Comparison of ENCODE assay signal across 8 cellular contexts in genomic region chr1:202274611-202275010, GRCh38.
DNase-seq lines count a peak whose midpoint lies in the region; ATAC-seq and TF ChIP-seq lines count a peak whose summit lies in the region.

No MANE protein-coding gene starts in this region.

- H3K4me1 ChIP-seq in OCI-LY3 (ENCODE audit: low read length): no peaks in the 10 kb centered on the region

- H3K4me3 Mint-ChIP-seq in activated T-helper 2 cell treated with anti-CD3 and anti-CD28 coated beads, Interferon-gamma antibody, Interleukin-2, Interleukin-4, amounts not matched to agents 10 μg/mL and 5 μg/mL and 100 μg/mL, durations not matched to agents 14 hours and 24 hours and 36 hours (ENCODE audit: low read depth): no peak overlapping the region

- H3K36me3 ChIP-seq in OCI-LY3 (replicated peaks; ENCODE audit: low read depth, low read length): no peaks in the 10 kb centered on the region

- peaks cover 14% of the 10 kb centered on the region for H3K27me3 Mint-ChIP-seq in activated T-helper 2 cell treated with anti-CD3 and anti-CD28 coated beads, Interferon-gamma antibody, Interleukin-2, Interleukin-4, amounts not matched to agents 10 μg/mL and 5 μg/mL and 100 μg/mL, durations not matched to agents 14 hours and 24 hours and 36 hours (ENCODE audit: low read depth)

- TF ChIP-seq CTCF in OCI-LY3 (IDR thresholded peaks at IDR 0.05; ENCODE audit: low read depth, low read length): peak; percentile 81

- H3K27me3 ChIP-seq in OCI-LY3 (ENCODE audit: low read depth, low read length): peaks cover 25% of the 10 kb centered on the region

- no peak overlapping the region for H3K27ac ChIP-seq in OCI-LY3 (ENCODE audit: low read length)

- intact Hi-C loops in activated T-helper 2 cell treated with anti-CD3 and anti-CD28 coated beads, Interferon-gamma antibody, Interleukin-2, Interleukin-4, amounts not matched to agents 10 μg/mL and 5 μg/mL and 100 μg/mL, durations not matched to agents 14 hours and 24 hours and 36 hours (cut with micrococcal nuclease): loop anchor here (1.0 kb wide), 1 partner anchor 41 kb away; no protein-coding TSS in a partner anchor

- H3K27ac Mint-ChIP-seq in activated T-helper 2 cell treated with anti-CD3 and anti-CD28 coated beads, Interferon-gamma antibody, Interleukin-2, Interleukin-4, amounts not matched to agents 10 μg/mL and 5 μg/mL and 100 μg/mL, durations not matched to agents 14 hours and 24 hours and 36 hours: no peak overlapping the region

- no peaks in the 10 kb centered on the region for H3K9me3 Mint-ChIP-seq in activated T-helper 2 cell treated with anti-CD3 and anti-CD28 coated beads, Interferon-gamma antibody, Interleukin-2, Interleukin-4, amounts not matched to agents 10 μg/mL and 5 μg/mL and 100 μg/mL, durations not matched to agents 14 hours and 24 hours and 36 hours

- no peaks in the 10 kb centered on the region for H3K36me3 Mint-ChIP-seq in activated T-helper 2 cell treated with anti-CD3 and anti-CD28 coated beads, Interferon-gamma antibody, Interleukin-2, Interleukin-4, amounts not matched to agents 10 μg/mL and 5 μg/mL and 100 μg/mL, durations not matched to agents 14 hours and 24 hours and 36 hours (ENCODE audit: low read depth)

- no peaks in the 10 kb centered on the region for H4K20me1 ChIP-seq in OCI-LY3 (ENCODE audit: insufficient read depth, low read length)

- no peaks in the 10 kb centered on the region for H3K4me1 Mint-ChIP-seq in activated T-helper 2 cell treated with anti-CD3 and anti-CD28 coated beads, Interferon-gamma antibody, Interleukin-2, Interleukin-4, amounts not matched to agents 10 μg/mL and 5 μg/mL and 100 μg/mL, durations not matched to agents 14 hours and 24 hours and 36 hours (ENCODE audit: low read depth)

- no peak overlapping the region for H3K9ac ChIP-seq in OCI-LY3 (ENCODE audit: low read length)

- no peaks in the 10 kb centered on the region for H3K9me3 ChIP-seq in OCI-LY3 (ENCODE audit: insufficient read depth, low read length)

- ATAC-seq in left lobe of liver (peak; percentile 63), GM19395 (IDR thresholded peaks at IDR 0.05; ENCODE audit: unreplicated experiment) (no peak)

- H2AFZ ChIP-seq in OCI-LY3 (ENCODE audit: low read depth, low read length): no peak overlapping the region

- DNase-seq in SKM-1 treated with dmso at 0.1 percent for 144 hours (lab: John Stamatoyannopoulos, UW; ENCODE audit: unreplicated experiment) (peak; percentile 10), SKM-1 (lab: John Stamatoyannopoulos, UW; ENCODE audit: unreplicated experiment) (no peak), left lobe of liver (ENCODE audit: low spot score) (peak; percentile 3), amygdala (lab: John Stamatoyannopoulos, UW) (no peak), D341Med (ENCODE audit: low spot score) (no peak)
- DNase-seq in activated T-helper 2 cell treated with anti-CD3 and anti-CD28 coated beads, Interferon-gamma antibody, Interleukin-2, Interleukin-4, amounts not matched to agents 10 μg/mL and 5 μg/mL and 100 μg/mL, durations not matched to agents 14 hours and 24 hours and 36 hours (ENCODE audit: low spot score): peak; percentile 21

- H3K4me3 ChIP-seq in OCI-LY3 (ENCODE audit: low read length): no peak overlapping the region

- H3K4me2 ChIP-seq in OCI-LY3 (ENCODE audit: low read length): no peak overlapping the region

- H3K79me2 ChIP-seq in OCI-LY3 (ENCODE audit: low read length): no peaks in the 10 kb centered on the region

Comparison
In these comparisons a context has a peak if more than half of its experiments do, and no peak if none do; other contexts are left out.
1. DNase-seq: peak in SKM-1 treated with dmso at 0.1 percent for 144 hours (single experiment), activated T-helper 2 cell treated with anti-CD3 and anti-CD28 coated beads, Interferon-gamma antibody, Interleukin-2, Interleukin-4, amounts not matched to agents 10 μg/mL and 5 μg/mL and 100 μg/mL, durations not matched to agents 14 hours and 24 hours and 36 hours (single experiment) and left lobe of liver (single experiment); none in SKM-1 (single experiment), amygdala (0 of 56) and D341Med (single experiment).